ENCODE assay signal across 2 cellular contexts in the genomic region with DNA sequence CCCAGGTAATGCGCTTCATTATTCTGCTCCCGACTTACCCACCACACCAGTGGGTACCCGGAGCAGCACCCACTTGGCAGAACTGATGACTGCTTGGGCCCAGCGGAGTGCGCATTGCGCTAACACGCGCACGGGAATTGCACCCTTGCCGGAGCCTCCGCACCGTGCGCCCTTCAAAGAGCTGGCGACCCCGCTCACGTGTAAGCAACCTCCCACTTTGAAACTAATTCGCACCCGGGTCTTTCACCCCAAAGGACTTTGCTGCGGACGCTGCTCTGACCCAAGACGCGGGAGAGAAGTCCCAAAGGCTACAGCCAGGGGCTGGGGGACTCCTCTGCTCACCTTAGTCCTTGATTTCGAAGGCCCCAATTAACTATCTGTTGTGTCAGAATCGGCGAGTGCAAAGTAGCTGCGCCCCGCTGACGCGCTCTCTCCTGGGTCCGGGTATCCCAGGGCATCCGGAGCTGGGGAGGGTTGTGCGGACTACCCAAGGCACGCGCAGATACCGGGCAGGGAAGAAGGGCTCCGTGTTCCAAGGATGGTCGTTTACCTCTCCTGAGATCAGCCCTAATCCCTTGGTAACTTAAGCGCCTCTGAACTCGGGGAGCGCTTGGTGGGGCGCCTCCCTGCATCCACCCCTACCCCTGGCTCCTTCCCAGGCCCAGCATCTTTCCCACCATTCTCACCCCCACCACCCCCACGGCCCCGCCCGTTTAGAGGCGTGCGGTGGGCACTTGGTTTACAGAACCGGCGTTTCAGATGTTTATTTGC.
TF ChIP-seq lines count a peak whose summit lies in the region.

No MANE protein-coding gene starts in this region.

TF ChIP-seq in IMR-90, 13 proteins besides CTCF, POLR2A, EP300 and RAD21:
- no peak for TF ChIP-seq CHD1 (IDR thresholded peaks at IDR 0.05; ENCODE audit: low read depth, low read length)
- TF ChIP-seq, protein P1, sequence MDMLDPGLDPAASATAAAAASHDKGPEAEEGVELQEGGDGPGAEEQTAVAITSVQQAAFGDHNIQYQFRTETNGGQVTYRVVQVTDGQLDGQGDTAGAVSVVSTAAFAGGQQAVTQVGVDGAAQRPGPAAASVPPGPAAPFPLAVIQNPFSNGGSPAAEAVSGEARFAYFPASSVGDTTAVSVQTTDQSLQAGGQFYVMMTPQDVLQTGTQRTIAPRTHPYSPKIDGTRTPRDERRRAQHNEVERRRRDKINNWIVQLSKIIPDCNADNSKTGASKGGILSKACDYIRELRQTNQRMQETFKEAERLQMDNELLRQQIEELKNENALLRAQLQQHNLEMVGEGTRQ (IDR thresholded peaks at IDR 0.05; ENCODE audit: low read depth, low read length): no peak
- no peak for TF ChIP-seq SMC3 (IDR thresholded peaks at IDR 0.05; ENCODE audit: low read depth, low read length)
- no peak for TF ChIP-seq RFX5 (IDR thresholded peaks at IDR 0.05; ENCODE audit: low read depth, low read length)
- no peak for TF ChIP-seq FOS (IDR thresholded peaks at IDR 0.05; ENCODE audit: low read depth, low read length)
- TF ChIP-seq MXI1 (IDR thresholded peaks at IDR 0.05; ENCODE audit: borderline replicate concordance, low read depth, low read length): no peak
- TF ChIP-seq NFE2L2 (IDR thresholded peaks at IDR 0.05; ENCODE audit: low read depth, low read length): no peak
- TF ChIP-seq CEBPB (IDR thresholded peaks at IDR 0.05; ENCODE audit: low read depth, low read length): no peak
- no peak for TF ChIP-seq BHLHE40 (IDR thresholded peaks at IDR 0.05; ENCODE audit: low read depth, low read length)
- TF ChIP-seq RCOR1 (IDR thresholded peaks at IDR 0.05; ENCODE audit: insufficient replicate concordance, low read length): no peak
- no peak for TF ChIP-seq MAFK (IDR thresholded peaks at IDR 0.05; ENCODE audit: low read depth, low read length)

TF ChIP-seq in neural cell, 6 proteins besides CTCF, POLR2A, EP300 and RAD21:
- TF ChIP-seq SMC3 (conservative IDR thresholded peaks at IDR 0.05; ENCODE audit: poor library complexity) (no peak), MXI1 (conservative IDR thresholded peaks at IDR 0.05; ENCODE audit: poor library complexity, severe bottlenecking) (no peak), POLR2AphosphoS5 (IDR thresholded peaks at IDR 0.05) (no peak), REST (IDR thresholded peaks at IDR 0.05; ENCODE audit: borderline replicate concordance) (no peak), EZH2 (IDR thresholded peaks at IDR 0.05; ENCODE audit: borderline replicate concordance, insufficient read depth, low read length, poor library complexity, severe bottlenecking) (no peak), TAF1 (IDR thresholded peaks at IDR 0.05; ENCODE audit: low read depth) (no peak)
